13 cellular contexts compared by ENCODE assay signal in the genomic region with DNA sequence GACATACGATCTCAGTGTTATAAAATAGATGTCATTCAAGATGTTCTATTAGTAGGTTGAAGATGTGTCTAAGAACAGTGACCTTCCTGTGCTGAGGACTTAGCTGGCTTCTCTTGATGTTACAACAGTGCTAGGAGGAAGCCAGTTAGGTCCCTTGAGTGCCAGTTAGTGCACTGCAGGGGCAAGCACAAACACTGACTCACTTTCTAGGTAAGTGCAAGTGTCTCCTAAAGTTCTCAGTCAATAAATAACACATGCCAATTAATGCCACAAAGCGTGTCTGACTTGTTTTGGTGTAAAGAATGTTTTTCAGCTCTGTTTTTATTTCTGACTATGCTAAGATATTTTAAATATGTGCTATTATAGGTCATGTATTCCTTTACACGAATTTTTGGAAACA.
"Had no signal": no experiment of that assay in that cellular context is flagged by ENCODE, and none has a peak within 500 bp of the region (broad histone marks: within the 10 kb centered on the region; RNA-seq: fewer than 3 reads in every experiment).

No MANE protein-coding gene starts in this region.

- H3K9me3 ChIP-seq: gastroesophageal sphincter, suprapubic skin, upper lobe of left lung had no signal

- H3K4me1 ChIP-seq: gastroesophageal sphincter, suprapubic skin, upper lobe of left lung had no signal

- H3K27me3 ChIP-seq: gastroesophageal sphincter, suprapubic skin, upper lobe of left lung had no signal

- H3K27ac ChIP-seq: gastroesophageal sphincter, suprapubic skin, upper lobe of left lung had no signal

- H3K9me3 Mint-ChIP-seq: activated T-helper 1 cell treated with anti-CD3 and anti-CD28 coated beads, Interleukin-12 subunit alpha, Interleukin-12 subunit beta, Interleukin-2, Interleukin-4 antibody, amounts not matched to agents 30 ng/mL and 10 ng/mL and 1 ng/mL, durations not matched to agents 14 hours and 24 hours and 36 hours; WTC11 had no signal

- H3K36me3 ChIP-seq: gastroesophageal sphincter, suprapubic skin, upper lobe of left lung had no signal

- H3K4me3 ChIP-seq: gastroesophageal sphincter, suprapubic skin, upper lobe of left lung had no signal

- H3K4me3 Mint-ChIP-seq: activated CD8-positive, alpha-beta T cell treated with anti-CD3 and anti-CD28 coated beads, Interleukin-2, amount 10 ng/mL, durations not matched to agents 7 days and 5 days; activated naive CD8-positive, alpha-beta T cell treated with anti-CD3 and anti-CD28 coated beads, Interleukin-2, amount 50 U/mL, for 24 hours; activated T-helper 1 cell treated with anti-CD3 and anti-CD28 coated beads, Interleukin-12 subunit alpha, Interleukin-12 subunit beta, Interleukin-2, Interleukin-4 antibody, amounts not matched to agents 30 ng/mL and 10 ng/mL and 1 ng/mL, durations not matched to agents 14 hours and 24 hours and 36 hours; mesothelial cell of epicardium; neural crest cell; WTC11 had no signal

- ATAC-seq: activated CD8-positive, alpha-beta T cell treated with anti-CD3 and anti-CD28 coated beads, Interleukin-2, amount 10 ng/mL, durations not matched to agents 7 days and 5 days; activated naive CD8-positive, alpha-beta T cell treated with anti-CD3 and anti-CD28 coated beads, Interleukin-2, amount 50 U/mL, for 24 hours; gastroesophageal sphincter; WTC11 had no signal

- DNase-seq: activated CD4-positive, alpha-beta T cell treated with anti-CD3 and anti-CD28 coated beads for 48 hours; activated CD8-positive, alpha-beta T cell treated with anti-CD3 and anti-CD28 coated beads, Interleukin-2, amount 10 ng/mL, durations not matched to agents 7 days and 5 days; activated naive CD4-positive, alpha-beta T cell treated with Interleukin-2 at 50 U/mL for 16 hours; activated naive CD8-positive, alpha-beta T cell treated with anti-CD3 and anti-CD28 coated beads, Interleukin-2, amount 50 U/mL, for 24 hours; stimulated activated CD4-positive, alpha-beta T cell treated with anti-CD3 and anti-CD28 coated beads, Interleukin-2, amount 100 ng/mL, for 48 hours; stimulated activated naive CD4-positive, alpha-beta T cell treated with Interleukin-2 at 50 U/mL for 16 hours had no signal

- H3K36me3 Mint-ChIP-seq: WTC11 had no signal

- H3K4me1 Mint-ChIP-seq: activated naive CD8-positive, alpha-beta T cell treated with anti-CD3 and anti-CD28 coated beads, Interleukin-2, amount 50 U/mL, for 24 hours; mesothelial cell of epicardium; WTC11 had no signal

- H3K27ac Mint-ChIP-seq: activated CD8-positive, alpha-beta T cell treated with anti-CD3 and anti-CD28 coated beads, Interleukin-2, amount 10 ng/mL, durations not matched to agents 7 days and 5 days; activated naive CD8-positive, alpha-beta T cell treated with anti-CD3 and anti-CD28 coated beads, Interleukin-2, amount 50 U/mL, for 24 hours; activated T-helper 1 cell treated with anti-CD3 and anti-CD28 coated beads, Interleukin-12 subunit alpha, Interleukin-12 subunit beta, Interleukin-2, Interleukin-4 antibody, amounts not matched to agents 30 ng/mL and 10 ng/mL and 1 ng/mL, durations not matched to agents 14 hours and 24 hours and 36 hours; mesothelial cell of epicardium; WTC11 had no signal

- H3K27me3 Mint-ChIP-seq: activated naive CD8-positive, alpha-beta T cell treated with anti-CD3 and anti-CD28 coated beads, Interleukin-2, amount 50 U/mL, for 24 hours had no signal
